1 cellular context compared by ENCODE assay signal in the genomic region with DNA sequence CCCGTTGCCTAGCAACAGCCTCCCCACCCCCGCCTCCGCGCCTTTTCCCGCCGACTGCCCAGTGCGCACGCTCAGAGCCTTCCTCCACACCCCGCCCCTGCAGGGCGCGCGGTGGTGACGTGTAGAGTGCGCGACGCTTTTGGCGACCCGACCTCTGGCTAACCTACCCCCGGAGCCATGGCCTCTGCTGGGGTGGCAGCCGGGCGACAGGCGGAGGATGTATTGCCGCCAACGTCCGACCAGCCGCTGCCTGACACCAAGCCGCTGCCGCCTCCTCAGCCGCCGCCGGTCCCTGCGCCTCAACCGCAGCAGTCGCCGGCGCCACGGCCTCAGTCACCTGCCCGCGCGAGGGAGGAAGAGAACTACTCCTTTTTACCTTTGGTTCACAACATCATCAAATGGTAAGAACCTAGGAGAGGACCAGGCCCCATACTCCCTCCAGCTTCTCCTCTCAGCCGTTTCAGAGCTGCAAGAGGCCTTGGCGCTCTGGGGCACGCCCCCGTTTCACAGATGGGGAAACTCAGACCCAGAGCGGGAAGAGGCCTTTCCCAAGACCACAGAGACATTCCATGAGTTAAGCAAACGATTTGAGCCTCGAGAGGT.
TF ChIP-seq lines count a peak whose summit lies in the region.

A gene with protein sequence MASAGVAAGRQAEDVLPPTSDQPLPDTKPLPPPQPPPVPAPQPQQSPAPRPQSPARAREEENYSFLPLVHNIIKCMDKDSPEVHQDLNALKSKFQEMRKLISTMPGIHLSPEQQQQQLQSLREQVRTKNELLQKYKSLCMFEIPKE (plus strand): TSS at position 136 of the 603 bp plus-strand sequence. CDS start 42 bp downstream, at position 178.

TF ChIP-seq in GM12878, 131 proteins besides CTCF, POLR2A, EP300 and RAD21 (continued from another document):
- TF ChIP-seq ZBTB11 (CRISPR knock-in tag; IDR thresholded peaks at IDR 0.05) (no peak), ELK1 (IDR thresholded peaks at IDR 0.05; ENCODE audit: low read depth, low read length) (0 out of 2 replicates have a peak, but pooled peaks have one; percentile 33), ZBTB33 (IDR thresholded peaks at IDR 0.05) (no peak), JUNB (IDR thresholded peaks at IDR 0.05) (no peak), CHD2 (IDR thresholded peaks at IDR 0.05; ENCODE audit: borderline replicate concordance, low read depth, low read length) (peak; percentile 62), LARP7 (IDR thresholded peaks at IDR 0.05) (peak; percentile 88), MYB (IDR thresholded peaks at IDR 0.05; ENCODE audit: borderline replicate concordance, low read depth, low read length) (no peak), ZBED1 (IDR thresholded peaks at IDR 0.05; ENCODE audit: borderline replicate concordance) (no peak), NFXL1 (IDR thresholded peaks at IDR 0.05; ENCODE audit: borderline replicate concordance) (no peak), SMARCA5 (IDR thresholded peaks at IDR 0.05) (peak; percentile 58; the same call in 1 of the 2 replicates), RELA (IDR thresholded peaks at IDR 0.05; ENCODE audit: borderline replicate concordance, partially characterized antibody) (no peak), YBX1 (IDR thresholded peaks at IDR 0.05) (no peak)
